In genomic region chr16:57447142-57447962, GRCh38 we compare ENCODE assay signal across 1 cellular context.
TF ChIP-seq lines count a peak whose summit lies in the region.

Gene CIAPIN1, minus strand, starts transcription at chr16:57447385. Its CDS starts 6,457 bp downstream, at chr16:57440928.
Gene COQ9, plus strand, starts transcription at chr16:57447479. Its CDS starts 27 bp downstream, at chr16:57447506.

TF ChIP-seq in HepG2, 621 proteins besides CTCF, POLR2A, EP300 and RAD21 (continued from another document and continues in another):
- TF ChIP-seq MLXIP (CRISPR knock-in tag; IDR thresholded peaks at IDR 0.05; ENCODE audit: borderline replicate concordance), result no peak
- TF ChIP-seq ZNF329 (CRISPR knock-in tag; IDR thresholded peaks at IDR 0.05; ENCODE audit: low read depth), result 0 out of 2 replicates have a peak, but pooled peaks have one; percentile 14
- TF ChIP-seq MIXL1 (CRISPR knock-in tag; IDR thresholded peaks at IDR 0.05), result peak; percentile 77
- peak; percentile 56; the same call in 1 of the 2 replicates for TF ChIP-seq ZNF503 (CRISPR knock-in tag; IDR thresholded peaks at IDR 0.05)
- TF ChIP-seq HOXA3 (CRISPR knock-in tag; IDR thresholded peaks at IDR 0.05), result peak; percentile 97
- TF ChIP-seq ZNF7 (CRISPR knock-in tag; IDR thresholded peaks at IDR 0.05), result no peak
- peak; percentile 37; the same call in 1 of the 2 replicates for TF ChIP-seq ZNF280D (CRISPR knock-in tag; IDR thresholded peaks at IDR 0.05)
- TF ChIP-seq MXD4 (CRISPR knock-in tag; IDR thresholded peaks at IDR 0.05), result peak; percentile 96
- TF ChIP-seq KDM3A (CRISPR knock-in tag; IDR thresholded peaks at IDR 0.05; ENCODE audit: low read depth), result peak; percentile 95
- TF ChIP-seq ZNF768 (CRISPR knock-in tag; IDR thresholded peaks at IDR 0.05), result peak; percentile 78
- peak; percentile 92 for TF ChIP-seq ZNF33B (CRISPR knock-in tag; IDR thresholded peaks at IDR 0.05)
- no peak for TF ChIP-seq LCORL (IDR thresholded peaks at IDR 0.05)
- TF ChIP-seq LCORL (CRISPR knock-in tag; IDR thresholded peaks at IDR 0.05), result no peak; the same call in 1 of the 2 replicates
- TF ChIP-seq EED (CRISPR knock-in tag; IDR thresholded peaks at IDR 0.05), result peak; percentile 95
- peak; percentile 74; the same call in 1 of the 2 replicates for TF ChIP-seq ZNF780A (CRISPR knock-in tag; IDR thresholded peaks at IDR 0.05)
- TF ChIP-seq MYNN (CRISPR knock-in tag; IDR thresholded peaks at IDR 0.05; ENCODE audit: low read depth), result peak; percentile 65; the same call in 1 of the 2 replicates
- TF ChIP-seq PTBP1 (IDR thresholded peaks at IDR 0.05; ENCODE audit: low read depth, low read length, poor library complexity, severe bottlenecking), result no peak
- peak; percentile 22; the same call in 1 of the 2 replicates for TF ChIP-seq ZBTB33 (CRISPR knock-in tag; IDR thresholded peaks at IDR 0.05)
- TF ChIP-seq IRF9 (CRISPR knock-in tag; IDR thresholded peaks at IDR 0.05; ENCODE audit: borderline replicate concordance), result peak; percentile 94; the same call in 1 of the 2 replicates
- peak; percentile 98 for TF ChIP-seq ZNF235 (CRISPR knock-in tag; IDR thresholded peaks at IDR 0.05; ENCODE audit: borderline replicate concordance)
- peak; percentile 84; the same call in 1 of the 2 replicates for TF ChIP-seq ZNF614 (CRISPR knock-in tag; IDR thresholded peaks at IDR 0.05; ENCODE audit: borderline replicate concordance)
- TF ChIP-seq ZNF317 (CRISPR knock-in tag; IDR thresholded peaks at IDR 0.05), result peak; percentile 62; the same call in 1 of the 2 replicates
- TF ChIP-seq XRCC5 (optimal IDR thresholded peaks at IDR 0.05; ENCODE audit: low read length), result no peak
- TF ChIP-seq PBX3 (CRISPR knock-in tag; IDR thresholded peaks at IDR 0.05; ENCODE audit: borderline replicate concordance), result 0 out of 2 replicates have a peak, but pooled peaks have one; percentile 4
- TF ChIP-seq ZNF772 (CRISPR knock-in tag; IDR thresholded peaks at IDR 0.05), result peak; percentile 78; the same call in 1 of the 2 replicates
- peak; percentile 73 for TF ChIP-seq ZNF746 (CRISPR knock-in tag; IDR thresholded peaks at IDR 0.05)
- no peak for TF ChIP-seq TERF1 (CRISPR knock-in tag; IDR thresholded peaks at IDR 0.05)
- peak; percentile 98 for TF ChIP-seq ZNF574 (CRISPR knock-in tag; IDR thresholded peaks at IDR 0.05)
- TF ChIP-seq TFDP2 (CRISPR knock-in tag; IDR thresholded peaks at IDR 0.05), result peak; percentile 73; the same call in 1 of the 2 replicates
- TF ChIP-seq REXO4 (CRISPR knock-in tag; IDR thresholded peaks at IDR 0.05; ENCODE audit: borderline replicate concordance), result no peak
- no peak for TF ChIP-seq TRAFD1 (CRISPR knock-in tag; IDR thresholded peaks at IDR 0.05; ENCODE audit: borderline replicate concordance)
- no peak for TF ChIP-seq RARA (CRISPR knock-in tag; IDR thresholded peaks at IDR 0.05)
- TF ChIP-seq KDM4B (CRISPR knock-in tag; IDR thresholded peaks at IDR 0.05), result peak; percentile 77
- TF ChIP-seq HOMEZ (CRISPR knock-in tag; IDR thresholded peaks at IDR 0.05; ENCODE audit: low read depth), result peak; percentile 9; the same call in 1 of the 2 replicates
- peak; percentile 96 for TF ChIP-seq ZFY (CRISPR knock-in tag; IDR thresholded peaks at IDR 0.05)
